ENCODE assay signal across 16 cellular contexts in the genomic region with DNA sequence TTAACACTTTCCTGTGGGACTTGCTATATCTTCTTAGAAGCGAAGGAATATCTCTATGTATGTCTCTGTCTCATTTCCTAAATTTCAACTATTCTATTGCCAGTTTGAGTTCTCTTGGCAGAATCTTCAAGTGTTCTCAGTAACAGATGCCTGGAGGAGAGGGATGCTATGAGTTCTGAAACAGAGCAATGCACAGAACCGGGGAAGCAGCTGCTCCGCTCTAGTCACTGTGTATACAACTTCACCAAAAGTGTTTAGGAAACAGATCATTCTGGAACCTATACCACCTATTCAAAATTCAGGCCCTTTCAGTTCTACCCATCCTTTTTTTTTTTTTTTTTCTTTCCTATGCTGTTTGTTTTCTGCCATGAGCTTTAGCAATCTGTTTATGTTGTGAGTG.
DNase-seq lines count a peak whose midpoint lies in the region; ATAC-seq and TF ChIP-seq lines count a peak whose summit lies in the region.
"Had no signal": no experiment of that assay in that cellular context is flagged by ENCODE, and none has a peak within 500 bp of the region (broad histone marks: within the 10 kb centered on the region; RNA-seq: fewer than 3 reads in every experiment).

No MANE protein-coding gene starts in this region.

- no peak for TF ChIP-seq CTCF in uterus (IDR thresholded peaks at IDR 0.05)
- no peak for TF ChIP-seq CTCF in spleen (IDR thresholded peaks at IDR 0.05 in 8 of 11, conservative IDR thresholded peaks at IDR 0.05 in 3 of 11)

- DNase-seq in left ventricle myocardium superior, result no peak
- DNase-seq in cardiac septum (ENCODE audit: low spot score), result no peak
- peak; percentile 64 to 87 for DNase-seq in NCI-H524 (lab: John Stamatoyannopoulos, UW)
- DNase-seq in uterus, result no peak
- no peak for DNase-seq in activated CD4-positive, CD25-positive, alpha-beta regulatory T cell treated with anti-CD3 and anti-CD28 coated beads, Interleukin-2, amount 50 U/mL, for 72 hours
- no peak for DNase-seq in activated CD8-positive, alpha-beta T cell treated with anti-CD3 and anti-CD28 coated beads, Interleukin-2, amount 10 ng/mL, durations not matched to agents 7 days and 5 days
- no peak for DNase-seq in spleen
- DNase-seq: CD8-positive, alpha-beta T cell; EL; IMR-90; MG63; NCI-H226; SW 1271 had no signal

- peak overlapping the region; percentile 16 for H3K27ac ChIP-seq in muscle layer of duodenum (ENCODE audit: low read length)
- H3K27ac ChIP-seq in uterus, result peak overlapping the region; percentile 43 to 55
- no peak overlapping the region for H3K27ac ChIP-seq in spleen
- H3K27ac ChIP-seq: SJCRH30 had no signal

- H3K4me3 Mint-ChIP-seq in activated CD8-positive, alpha-beta T cell treated with anti-CD3 and anti-CD28 coated beads, Interleukin-2, amount 10 ng/mL, durations not matched to agents 7 days and 5 days, result no peak overlapping the region
- H3K4me3 Mint-ChIP-seq: CD8-positive, alpha-beta T cell had no signal

- no peak overlapping the region for H3K27ac Mint-ChIP-seq in activated CD8-positive, alpha-beta T cell treated with anti-CD3 and anti-CD28 coated beads, Interleukin-2, amount 10 ng/mL, durations not matched to agents 7 days and 5 days
- H3K27ac Mint-ChIP-seq: CD8-positive, alpha-beta T cell had no signal

- no peaks in the 10 kb centered on the region for H3K36me3 ChIP-seq in muscle layer of duodenum (ENCODE audit: control insufficient read depth in 1 of 2, insufficient read depth in 2 of 2, low read length in 2 of 2)
- no peaks in the 10 kb centered on the region for H3K36me3 ChIP-seq in uterus
- H3K36me3 ChIP-seq in spleen, result no peaks in the 10 kb centered on the region
- H3K36me3 ChIP-seq: BE2C, MG63, SJCRH30 had no signal

- peaks cover 0 to 10% of the 10 kb centered on the region in 2 donors for H3K4me1 ChIP-seq in muscle layer of duodenum (ENCODE audit: control insufficient read depth in 1 of 2, insufficient read depth in 2 of 2, low read length in 2 of 2)
- H3K4me1 ChIP-seq in uterus, result no peaks in the 10 kb centered on the region
- H3K4me1 ChIP-seq in spleen, result no peaks in the 10 kb centered on the region

- peaks cover 5% of the 10 kb centered on the region for H3K4me1 Mint-ChIP-seq in activated CD8-positive, alpha-beta T cell treated with anti-CD3 and anti-CD28 coated beads, Interleukin-2, amount 10 ng/mL, durations not matched to agents 7 days and 5 days (ENCODE audit: low read depth)

- H3K4me3 ChIP-seq in muscle layer of duodenum (ENCODE audit: low read depth in 1 of 2, low read length in 2 of 2) (no peak overlapping the region), uterus (no peak overlapping the region), spleen (no peak overlapping the region)
- H3K4me3 ChIP-seq: MG63, SJCRH30 had no signal

- POLR2A ChIA-PET in activated CD8-positive, alpha-beta T cell treated with anti-CD3 and anti-CD28 coated beads, Interleukin-2, amount 10 ng/mL, durations not matched to agents 7 days and 5 days (lab: Charles Lee), result no interaction called here

- 84 to 94% (median 92%) methylated on average over 3 of the region's 3 CpGs for WGBS in spleen, 5 donors

- no peaks in the 10 kb centered on the region for H3K9me3 Mint-ChIP-seq in activated CD8-positive, alpha-beta T cell treated with anti-CD3 and anti-CD28 coated beads, Interleukin-2, amount 10 ng/mL, durations not matched to agents 7 days and 5 days (ENCODE audit: insufficient read depth)
- H3K9me3 Mint-ChIP-seq: CD8-positive, alpha-beta T cell had no signal

- peak; percentile 40 for ATAC-seq in left ventricle myocardium superior
- ATAC-seq in activated CD8-positive, alpha-beta T cell treated with anti-CD3 and anti-CD28 coated beads, Interleukin-2, amount 10 ng/mL, durations not matched to agents 7 days and 5 days, result no peak
- ATAC-seq: CD8-positive, alpha-beta T cell had no signal

- H3K27me3 ChIP-seq in muscle layer of duodenum (ENCODE audit: low read depth, low read length) (no peaks in the 10 kb centered on the region), uterus (no peaks in the 10 kb centered on the region), spleen (replicated peaks in 1 of 7) (no peaks in the 10 kb centered on the region)
- H3K27me3 ChIP-seq: BE2C, MG63, SJCRH30 had no signal

- no peaks in the 10 kb centered on the region for H3K36me3 Mint-ChIP-seq in activated CD8-positive, alpha-beta T cell treated with anti-CD3 and anti-CD28 coated beads, Interleukin-2, amount 10 ng/mL, durations not matched to agents 7 days and 5 days (ENCODE audit: low read depth)
- H3K36me3 Mint-ChIP-seq: CD8-positive, alpha-beta T cell had no signal

- H3K9me3 ChIP-seq in muscle layer of duodenum (ENCODE audit: control insufficient read depth in 1 of 2, low read length in 2 of 2) (no peaks in the 10 kb centered on the region), uterus (no peaks in the 10 kb centered on the region), spleen (no peaks in the 10 kb centered on the region)
- H3K9me3 ChIP-seq: BE2C, MG63, SJCRH30 had no signal

- intact Hi-C loops in left ventricle myocardium superior (cut with micrococcal nuclease) (no loop called here), cardiac septum (cut with DNase I) (no loop called here), uterus (cut with DNase I; ENCODE audit: low total_unique reads) (no loop called here), spleen (cut with DNase I; ENCODE audit: low total_unique reads) (no loop called here)

- CTCF ChIA-PET in activated CD8-positive, alpha-beta T cell treated with anti-CD3 and anti-CD28 coated beads, Interleukin-2, amount 10 ng/mL, durations not matched to agents 7 days and 5 days (lab: Charles Lee), result no interaction called here

- peaks cover 9% of the 10 kb centered on the region for H3K27me3 Mint-ChIP-seq in activated CD8-positive, alpha-beta T cell treated with anti-CD3 and anti-CD28 coated beads, Interleukin-2, amount 10 ng/mL, durations not matched to agents 7 days and 5 days (ENCODE audit: low read depth)

- TF ChIP-seq POLR2A in uterus (IDR thresholded peaks at IDR 0.05), result no peak
- no peak for TF ChIP-seq POLR2A in spleen (IDR thresholded peaks at IDR 0.05)

Comparison
In these comparisons a context has a peak if more than half of its experiments do, and no peak if none do; other contexts are left out.
1. DNase-seq: peak in NCI-H524 (2 of 2); none in left ventricle myocardium superior (single experiment), cardiac septum (single experiment), uterus (0 of 2), activated CD4-positive, CD25-positive, alpha-beta regulatory T cell treated with anti-CD3 and anti-CD28 coated beads, Interleukin-2, amount 50 U/mL, for 72 hours (single experiment), activated CD8-positive, alpha-beta T cell treated with anti-CD3 and anti-CD28 coated beads, Interleukin-2, amount 10 ng/mL, durations not matched to agents 7 days and 5 days (single experiment) and spleen (single experiment).
2. H3K27ac ChIP-seq: peak in muscle layer of duodenum (single experiment) and uterus (2 of 2); none in spleen (0 of 8).